ENCODE assay signal across 9 cellular contexts in the genomic region with DNA sequence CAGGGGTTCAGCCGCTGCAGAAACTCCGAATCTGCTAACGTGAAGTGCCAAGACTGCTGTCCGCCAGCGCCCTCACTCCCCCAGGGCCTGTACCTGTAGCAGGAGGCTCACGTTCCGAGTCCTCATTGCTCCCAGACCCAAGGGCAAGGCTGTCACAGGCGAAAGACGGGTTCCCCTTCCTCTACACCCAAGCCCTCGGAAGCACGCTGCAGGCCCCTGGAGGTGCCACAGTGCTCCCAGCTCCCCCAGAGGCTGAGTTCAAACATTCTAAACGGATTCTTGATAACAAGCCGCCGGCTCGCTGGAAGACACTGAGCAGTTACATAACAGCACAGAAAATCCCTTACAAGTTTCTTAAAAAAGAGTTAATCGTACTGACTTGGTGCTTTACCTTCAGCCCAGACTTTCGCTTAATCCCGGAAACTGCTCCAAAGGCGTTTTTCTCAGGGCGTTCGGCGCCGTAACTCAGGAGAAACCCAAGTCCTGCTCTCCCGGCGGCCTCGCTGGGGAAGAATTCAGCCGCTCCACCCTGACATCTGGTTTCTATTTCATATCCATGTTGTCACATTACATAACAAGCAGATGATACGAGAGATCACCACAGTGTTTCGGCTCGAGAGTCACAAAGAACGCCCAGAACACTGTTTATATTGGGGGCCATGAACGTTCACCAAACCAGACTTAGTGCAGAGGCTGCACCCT.
DNase-seq lines count a peak whose midpoint lies in the region; ATAC-seq and TF ChIP-seq lines count a peak whose summit lies in the region.
"Had no signal": no experiment of that assay in that cellular context is flagged by ENCODE, and none has a peak within 500 bp of the region (broad histone marks: within the 10 kb centered on the region; RNA-seq: fewer than 3 reads in every experiment).

No MANE protein-coding gene starts in this region.

- peak overlapping the region; percentile 51 to 62 (median 54) for H3K4me3 ChIP-seq in esophagus muscularis mucosa
- no peak overlapping the region for H3K4me3 ChIP-seq in mucosa of stomach (ENCODE audit: low read length)

- H3K4me1 Mint-ChIP-seq in activated CD4-positive, alpha-beta memory T cell treated with anti-CD3 and anti-CD28 coated beads for 36 hours (ENCODE audit: low read depth) = peaks cover 14% of the 10 kb centered on the region
- H3K4me1 Mint-ChIP-seq in activated CD4-positive, alpha-beta memory T cell treated with anti-CD3 and anti-CD28 coated beads, Interleukin-2, amount 10 ng/mL, durations not matched to agents 7 days and 5 days = peaks cover 21% of the 10 kb centered on the region
- peaks cover 66% of the 10 kb centered on the region for H3K4me1 Mint-ChIP-seq in type B pancreatic cell (ENCODE audit: unreplicated experiment)
- peaks cover 7 to 28% (median 12%) of the 10 kb centered on the region in 4 donors for H3K4me1 Mint-ChIP-seq in naive thymus-derived CD8-positive, alpha-beta T cell

- H3K9me3 ChIP-seq in esophagus muscularis mucosa (no peaks in the 10 kb centered on the region), mucosa of stomach (ENCODE audit: control insufficient read depth, low read length) (no peaks in the 10 kb centered on the region)

- TF ChIP-seq CTCF in esophagus muscularis mucosa (IDR thresholded peaks at IDR 0.05) (peak; percentile 4 to 27 (median 19)), type B pancreatic cell (conservative IDR thresholded peaks at IDR 0.05) (no peak)

- peak; percentile 3 for DNase-seq in activated CD4-positive, alpha-beta memory T cell treated with anti-CD3 and anti-CD28 coated beads for 36 hours
- no peak for DNase-seq in activated CD4-positive, alpha-beta memory T cell treated with anti-CD3 and anti-CD28 coated beads, Interleukin-2, amount 10 ng/mL, durations not matched to agents 7 days and 5 days
- no peak for DNase-seq in esophagus muscularis mucosa (ENCODE audit: extremely low spot score)
- DNase-seq in type B pancreatic cell (ENCODE audit: extremely low spot score, unreplicated experiment) = peak; percentile 60
- DNase-seq in effector CD4-positive, alpha-beta T cell = no peak
- DNase-seq in naive thymus-derived CD8-positive, alpha-beta T cell = no peak
- DNase-seq: NCI-H2081 had no signal

- peak overlapping the region; percentile 14 for H3K9ac ChIP-seq in mucosa of stomach (ENCODE audit: low read length)

- CTCF ChIA-PET in activated CD4-positive, alpha-beta memory T cell treated with anti-CD3 and anti-CD28 coated beads for 36 hours (lab: Charles Lee) = interaction anchor here (0.9 kb wide), 1 partner anchor 8 kb away, joined by 5 read pairs; no protein-coding TSS in a partner anchor
- CTCF ChIA-PET in activated CD4-positive, alpha-beta memory T cell treated with anti-CD3 and anti-CD28 coated beads, Interleukin-2, amount 10 ng/mL, durations not matched to agents 7 days and 5 days (lab: Charles Lee) = no interaction called here

- H3K4me1 ChIP-seq in esophagus muscularis mucosa = peaks cover 91 to 100% (median 98%) of the 10 kb centered on the region in 4 donors
- peaks cover 14% of the 10 kb centered on the region for H3K4me1 ChIP-seq in mucosa of stomach (ENCODE audit: control insufficient read depth, insufficient read depth, low read length)

- H3K4me3 Mint-ChIP-seq in activated CD4-positive, alpha-beta memory T cell treated with anti-CD3 and anti-CD28 coated beads for 36 hours = no peak overlapping the region
- no peak overlapping the region for H3K4me3 Mint-ChIP-seq in activated CD4-positive, alpha-beta memory T cell treated with anti-CD3 and anti-CD28 coated beads, Interleukin-2, amount 10 ng/mL, durations not matched to agents 7 days and 5 days
- H3K4me3 Mint-ChIP-seq in type B pancreatic cell = peak overlapping the region; percentile 81
- peak overlapping the region in 1 of 10 donors; percentile 38 for H3K4me3 Mint-ChIP-seq in naive thymus-derived CD8-positive, alpha-beta T cell

- peak overlapping the region; percentile 82 to 92 (median 90) for H3K27ac ChIP-seq in esophagus muscularis mucosa (replicated peaks in 1 of 4)

- no peaks in the 10 kb centered on the region for H3K27me3 Mint-ChIP-seq in activated CD4-positive, alpha-beta memory T cell treated with anti-CD3 and anti-CD28 coated beads for 36 hours
- no peaks in the 10 kb centered on the region for H3K27me3 Mint-ChIP-seq in activated CD4-positive, alpha-beta memory T cell treated with anti-CD3 and anti-CD28 coated beads, Interleukin-2, amount 10 ng/mL, durations not matched to agents 7 days and 5 days
- H3K27me3 Mint-ChIP-seq in type B pancreatic cell = no peaks in the 10 kb centered on the region
- H3K27me3 Mint-ChIP-seq in naive thymus-derived CD8-positive, alpha-beta T cell = no peaks in the 10 kb centered on the region

- H3K9me3 Mint-ChIP-seq in activated CD4-positive, alpha-beta memory T cell treated with anti-CD3 and anti-CD28 coated beads for 36 hours = no peaks in the 10 kb centered on the region
- H3K9me3 Mint-ChIP-seq in activated CD4-positive, alpha-beta memory T cell treated with anti-CD3 and anti-CD28 coated beads, Interleukin-2, amount 10 ng/mL, durations not matched to agents 7 days and 5 days = no peaks in the 10 kb centered on the region
- no peaks in the 10 kb centered on the region for H3K9me3 Mint-ChIP-seq in type B pancreatic cell
- H3K9me3 Mint-ChIP-seq in naive thymus-derived CD8-positive, alpha-beta T cell = no peaks in the 10 kb centered on the region

- H3K27me3 ChIP-seq in esophagus muscularis mucosa (no peaks in the 10 kb centered on the region), mucosa of stomach (ENCODE audit: control insufficient read depth, insufficient read depth, low read length) (no peaks in the 10 kb centered on the region)

- intact Hi-C loops in activated CD4-positive, alpha-beta memory T cell treated with anti-CD3 and anti-CD28 coated beads for 36 hours (cut with micrococcal nuclease) = no loop called here
- intact Hi-C loops in esophagus muscularis mucosa (cut with DNase I) = no loop called here

- no peaks in the 10 kb centered on the region for H3K36me3 Mint-ChIP-seq in activated CD4-positive, alpha-beta memory T cell treated with anti-CD3 and anti-CD28 coated beads for 36 hours
- H3K36me3 Mint-ChIP-seq in activated CD4-positive, alpha-beta memory T cell treated with anti-CD3 and anti-CD28 coated beads, Interleukin-2, amount 10 ng/mL, durations not matched to agents 7 days and 5 days (ENCODE audit: low read depth) = peaks cover 4% of the 10 kb centered on the region
- H3K36me3 Mint-ChIP-seq in type B pancreatic cell = peaks cover 1% of the 10 kb centered on the region
- H3K36me3 Mint-ChIP-seq in naive thymus-derived CD8-positive, alpha-beta T cell = peaks cover 0 to 1% (median 0%) of the 10 kb centered on the region in 3 donors

- TF ChIP-seq POLR2A in esophagus muscularis mucosa (IDR thresholded peaks at IDR 0.05; ENCODE audit: low read depth) = no peak

- no peak for TF ChIP-seq EP300 in esophagus muscularis mucosa (IDR thresholded peaks at IDR 0.05)

- POLR2A ChIA-PET in activated CD4-positive, alpha-beta memory T cell treated with anti-CD3 and anti-CD28 coated beads for 36 hours (lab: Charles Lee) = no interaction called here
- POLR2A ChIA-PET in activated CD4-positive, alpha-beta memory T cell treated with anti-CD3 and anti-CD28 coated beads, Interleukin-2, amount 10 ng/mL, durations not matched to agents 7 days and 5 days (lab: Charles Lee) = interaction anchor here (0.7 kb wide), 1 partner anchor 13 kb away, joined by 3 read pairs; no protein-coding TSS in a partner anchor
- POLR2A ChIA-PET in naive thymus-derived CD8-positive, alpha-beta T cell (lab: Charles Lee) = interaction anchor here (1.0 to 1.3 kb wide), 5 partner anchors 10 to 43 kb away, joined by 3 to 4 read pairs (median 3); no protein-coding TSS in a partner anchor

- no peak for ATAC-seq in HG03045 (IDR thresholded peaks at IDR 0.05; ENCODE audit: unreplicated experiment)
- no peak for ATAC-seq in naive thymus-derived CD8-positive, alpha-beta T cell

- H3K36me3 ChIP-seq in esophagus muscularis mucosa (no peaks in the 10 kb centered on the region), mucosa of stomach (ENCODE audit: control insufficient read depth, insufficient read depth, low read length) (no peaks in the 10 kb centered on the region)

- no peak overlapping the region for H3K27ac Mint-ChIP-seq in activated CD4-positive, alpha-beta memory T cell treated with anti-CD3 and anti-CD28 coated beads for 36 hours
- H3K27ac Mint-ChIP-seq in activated CD4-positive, alpha-beta memory T cell treated with anti-CD3 and anti-CD28 coated beads, Interleukin-2, amount 10 ng/mL, durations not matched to agents 7 days and 5 days = no peak overlapping the region
- H3K27ac Mint-ChIP-seq in type B pancreatic cell = peak overlapping the region; percentile 80
- H3K27ac Mint-ChIP-seq in naive thymus-derived CD8-positive, alpha-beta T cell = peak overlapping the region in 3 of 10 donors; percentile 21 to 49 (median 40)

- 28% methylated on average over 27 of the region's 32 CpGs for WGBS in esophagus muscularis mucosa

Comparison
In these comparisons a context has a peak if more than half of its experiments do, and no peak if none do; other contexts are left out.
1. DNase-seq: peak in activated CD4-positive, alpha-beta memory T cell treated with anti-CD3 and anti-CD28 coated beads for 36 hours (single experiment) and type B pancreatic cell (single experiment); none in activated CD4-positive, alpha-beta memory T cell treated with anti-CD3 and anti-CD28 coated beads, Interleukin-2, amount 10 ng/mL, durations not matched to agents 7 days and 5 days (single experiment), esophagus muscularis mucosa (single experiment), effector CD4-positive, alpha-beta T cell (single experiment) and naive thymus-derived CD8-positive, alpha-beta T cell (0 of 10).